Comparison of ENCODE assay signal across 1 cellular context in the genomic region with DNA sequence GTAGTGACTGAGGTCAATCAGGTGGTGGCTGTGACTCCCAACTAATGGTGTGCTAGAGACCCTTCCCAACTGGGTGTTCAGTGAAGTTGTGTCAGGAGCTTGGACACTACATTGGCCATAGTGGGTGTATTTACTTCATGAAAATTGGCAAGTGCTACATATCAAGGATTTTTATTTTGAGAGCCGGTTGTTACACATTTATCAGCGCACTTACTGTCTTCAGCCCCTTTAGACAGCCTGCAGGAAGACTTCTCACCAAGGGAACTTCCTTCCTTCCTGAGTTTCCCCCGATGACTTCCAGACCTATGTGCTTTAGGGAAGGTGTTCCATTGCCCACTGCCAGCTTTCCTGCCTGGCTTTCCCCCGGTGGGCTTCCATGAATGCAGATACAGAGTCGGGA.
TF ChIP-seq lines count a peak whose summit lies in the region.

No MANE protein-coding gene starts in this region.

TF ChIP-seq in GM23338, 12 proteins besides CTCF, POLR2A, EP300 and RAD21 (continued from another document):
- TF ChIP-seq NANOG (IDR thresholded peaks at IDR 0.05; ENCODE audit: borderline replicate concordance) (no peak), ZNF331 (CRISPR knock-in tag; IDR thresholded peaks at IDR 0.05; ENCODE audit: low read depth) (no peak), STAT1 (IDR thresholded peaks at IDR 0.05; ENCODE audit: unreplicated experiment) (no peak), POLR2AphosphoS5 (IDR thresholded peaks at IDR 0.05; ENCODE audit: low read depth) (no peak), EZH2phosphoT487 (IDR thresholded peaks at IDR 0.05; ENCODE audit: unreplicated experiment) (no peak), EZH2 (IDR thresholded peaks at IDR 0.05; ENCODE audit: low read depth, unreplicated experiment) (no peak)
- TF ChIP-seq, protein P1, sequence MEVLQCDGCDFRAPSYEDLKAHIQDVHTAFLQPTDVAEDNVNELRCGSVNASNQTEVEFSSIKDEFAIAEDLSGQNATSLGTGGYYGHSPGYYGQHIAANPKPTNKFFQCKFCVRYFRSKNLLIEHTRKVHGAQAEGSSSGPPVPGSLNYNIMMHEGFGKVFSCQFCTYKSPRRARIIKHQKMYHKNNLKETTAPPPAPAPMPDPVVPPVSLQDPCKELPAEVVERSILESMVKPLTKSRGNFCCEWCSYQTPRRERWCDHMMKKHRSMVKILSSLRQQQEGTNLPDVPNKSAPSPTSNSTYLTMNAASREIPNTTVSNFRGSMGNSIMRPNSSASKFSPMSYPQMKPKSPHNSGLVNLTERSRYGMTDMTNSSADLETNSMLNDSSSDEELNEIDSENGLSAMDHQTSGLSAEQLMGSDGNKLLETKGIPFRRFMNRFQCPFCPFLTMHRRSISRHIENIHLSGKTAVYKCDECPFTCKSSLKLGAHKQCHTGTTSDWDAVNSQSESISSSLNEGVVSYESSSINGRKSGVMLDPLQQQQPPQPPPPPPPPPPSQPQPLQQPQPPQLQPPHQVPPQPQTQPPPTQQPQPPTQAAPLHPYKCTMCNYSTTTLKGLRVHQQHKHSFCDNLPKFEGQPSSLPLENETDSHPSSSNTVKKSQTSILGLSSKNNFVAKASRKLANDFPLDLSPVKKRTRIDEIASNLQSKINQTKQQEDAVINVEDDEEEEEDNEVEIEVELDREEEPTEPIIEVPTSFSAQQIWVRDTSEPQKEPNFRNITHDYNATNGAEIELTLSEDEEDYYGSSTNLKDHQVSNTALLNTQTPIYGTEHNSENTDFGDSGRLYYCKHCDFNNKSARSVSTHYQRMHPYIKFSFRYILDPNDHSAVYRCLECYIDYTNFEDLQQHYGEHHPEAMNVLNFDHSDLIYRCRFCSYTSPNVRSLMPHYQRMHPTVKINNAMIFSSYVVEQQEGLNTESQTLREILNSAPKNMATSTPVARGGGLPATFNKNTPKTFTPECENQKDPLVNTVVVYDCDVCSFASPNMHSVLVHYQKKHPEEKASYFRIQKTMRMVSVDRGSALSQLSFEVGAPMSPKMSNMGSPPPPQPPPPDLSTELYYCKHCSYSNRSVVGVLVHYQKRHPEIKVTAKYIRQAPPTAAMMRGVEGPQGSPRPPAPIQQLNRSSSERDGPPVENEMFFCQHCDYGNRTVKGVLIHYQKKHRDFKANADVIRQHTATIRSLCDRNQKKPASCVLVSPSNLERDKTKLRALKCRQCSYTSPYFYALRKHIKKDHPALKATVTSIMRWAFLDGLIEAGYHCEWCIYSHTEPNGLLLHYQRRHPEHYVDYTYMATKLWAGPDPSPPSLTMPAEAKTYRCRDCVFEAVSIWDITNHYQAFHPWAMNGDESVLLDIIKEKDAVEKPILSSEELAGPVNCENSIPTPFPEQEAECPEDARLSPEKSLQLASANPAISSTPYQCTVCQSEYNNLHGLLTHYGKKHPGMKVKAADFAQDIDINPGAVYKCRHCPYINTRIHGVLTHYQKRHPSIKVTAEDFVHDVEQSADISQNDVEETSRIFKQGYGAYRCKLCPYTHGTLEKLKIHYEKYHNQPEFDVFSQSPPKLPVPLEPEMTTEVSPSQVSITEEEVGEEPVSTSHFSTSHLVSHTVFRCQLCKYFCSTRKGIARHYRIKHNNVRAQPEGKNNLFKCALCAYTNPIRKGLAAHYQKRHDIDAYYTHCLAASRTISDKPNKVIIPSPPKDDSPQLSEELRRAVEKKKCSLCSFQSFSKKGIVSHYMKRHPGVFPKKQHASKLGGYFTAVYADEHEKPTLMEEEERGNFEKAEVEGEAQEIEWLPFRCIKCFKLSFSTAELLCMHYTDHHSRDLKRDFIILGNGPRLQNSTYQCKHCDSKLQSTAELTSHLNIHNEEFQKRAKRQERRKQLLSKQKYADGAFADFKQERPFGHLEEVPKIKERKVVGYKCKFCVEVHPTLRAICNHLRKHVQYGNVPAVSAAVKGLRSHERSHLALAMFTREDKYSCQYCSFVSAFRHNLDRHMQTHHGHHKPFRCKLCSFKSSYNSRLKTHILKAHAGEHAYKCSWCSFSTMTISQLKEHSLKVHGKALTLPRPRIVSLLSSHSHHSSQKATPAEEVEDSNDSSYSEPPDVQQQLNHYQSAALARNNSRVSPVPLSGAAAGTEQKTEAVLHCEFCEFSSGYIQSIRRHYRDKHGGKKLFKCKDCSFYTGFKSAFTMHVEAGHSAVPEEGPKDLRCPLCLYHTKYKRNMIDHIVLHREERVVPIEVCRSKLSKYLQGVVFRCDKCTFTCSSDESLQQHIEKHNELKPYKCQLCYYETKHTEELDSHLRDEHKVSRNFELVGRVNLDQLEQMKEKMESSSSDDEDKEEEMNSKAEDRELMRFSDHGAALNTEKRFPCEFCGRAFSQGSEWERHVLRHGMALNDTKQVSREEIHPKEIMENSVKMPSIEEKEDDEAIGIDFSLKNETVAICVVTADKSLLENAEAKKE (CRISPR knock-in tag; IDR thresholded peaks at IDR 0.05) = no peak
- TF ChIP-seq, protein P2, sequence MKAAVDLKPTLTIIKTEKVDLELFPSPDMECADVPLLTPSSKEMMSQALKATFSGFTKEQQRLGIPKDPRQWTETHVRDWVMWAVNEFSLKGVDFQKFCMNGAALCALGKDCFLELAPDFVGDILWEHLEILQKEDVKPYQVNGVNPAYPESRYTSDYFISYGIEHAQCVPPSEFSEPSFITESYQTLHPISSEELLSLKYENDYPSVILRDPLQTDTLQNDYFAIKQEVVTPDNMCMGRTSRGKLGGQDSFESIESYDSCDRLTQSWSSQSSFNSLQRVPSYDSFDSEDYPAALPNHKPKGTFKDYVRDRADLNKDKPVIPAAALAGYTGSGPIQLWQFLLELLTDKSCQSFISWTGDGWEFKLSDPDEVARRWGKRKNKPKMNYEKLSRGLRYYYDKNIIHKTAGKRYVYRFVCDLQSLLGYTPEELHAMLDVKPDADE (IDR thresholded peaks at IDR 0.05) = no peak
